21 cellular contexts compared by ENCODE assay signal in the genomic region with DNA sequence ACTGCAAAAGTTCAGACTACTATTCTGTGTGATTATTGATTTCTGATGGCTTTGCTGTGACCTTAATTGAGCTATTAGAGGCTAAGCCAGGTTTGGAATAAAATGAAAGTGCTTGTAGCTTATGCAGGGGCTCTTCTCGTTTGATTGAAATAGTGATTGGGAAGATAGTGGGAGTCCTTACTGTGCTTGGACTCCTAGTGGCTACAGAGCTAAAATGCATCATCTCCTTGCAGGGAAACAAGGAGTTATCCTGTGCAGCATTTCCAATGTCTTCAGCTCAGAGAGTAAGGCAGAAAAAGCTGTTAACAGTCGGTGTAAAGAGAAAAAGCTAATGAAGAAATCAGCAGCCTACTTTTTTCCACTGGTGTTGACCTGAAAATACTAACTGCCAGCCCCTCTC.
DNase-seq lines count a peak whose midpoint lies in the region; ATAC-seq and TF ChIP-seq lines count a peak whose summit lies in the region.
"Had no signal": no experiment of that assay in that cellular context is flagged by ENCODE, and none has a peak within 500 bp of the region (broad histone marks: within the 10 kb centered on the region; RNA-seq: fewer than 3 reads in every experiment).

No MANE protein-coding gene starts in this region.

- 35 to 36% methylated on average over 2 of the region's 2 CpGs for WGBS in aorta, 2 donors

- POLR2A ChIA-PET in HEK293T (lab: Yijun Ruan, JAX) = no interaction called here
- POLR2A ChIA-PET in WTC11 (lab: Charles Lee) = interaction anchor here (1.1 kb wide), 1 partner anchor 34 kb away, joined by 4 read pairs; no protein-coding TSS in a partner anchor
- POLR2A ChIA-PET in activated CD4-positive, alpha-beta T cell treated with anti-CD3 and anti-CD28 coated beads, Interleukin-2, amount 10 ng/mL, durations not matched to agents 7 days and 5 days (lab: Charles Lee) = no interaction called here

- intact Hi-C loops in aorta (cut with DNase I) = no loop called here

- H3K36me3 ChIP-seq in aorta (ENCODE audit: control insufficient read depth in 1 of 2, insufficient read depth in 2 of 2, low read length in 1 of 2) = no peaks in the 10 kb centered on the region
- H3K36me3 ChIP-seq: pancreas, transverse colon had no signal

- no peak overlapping the region for H3K4me3 ChIP-seq in aorta (ENCODE audit: low read length in 2 of 2)
- H3K4me3 ChIP-seq: mucosa of descending colon, pancreas, transverse colon had no signal

- peaks cover 13% of the 10 kb centered on the region for H3K4me1 Mint-ChIP-seq in WTC11
- no peaks in the 10 kb centered on the region for H3K4me1 Mint-ChIP-seq in activated CD4-positive, alpha-beta T cell treated with anti-CD3 and anti-CD28 coated beads, Interleukin-2, amount 10 ng/mL, durations not matched to agents 7 days and 5 days
- H3K4me1 Mint-ChIP-seq: stimulated activated memory B cell treated with anti-CD40 and anti-IgM and Interleukin-4, amounts not matched to agents 10 μg/mL and 1 μg/mL and 100 μg/mL, for 72 hours had no signal

- H3K9me3 Mint-ChIP-seq in WTC11 = no peaks in the 10 kb centered on the region
- H3K9me3 Mint-ChIP-seq in activated CD4-positive, alpha-beta T cell treated with anti-CD3 and anti-CD28 coated beads, Interleukin-2, amount 10 ng/mL, durations not matched to agents 7 days and 5 days = no peaks in the 10 kb centered on the region

- TF ChIP-seq CTCF in WTC11 (IDR thresholded peaks at IDR 0.05) = no peak

- H3K4me1 ChIP-seq in aorta (ENCODE audit: control insufficient read depth in 1 of 2, insufficient read depth in 2 of 2, low read length in 2 of 2) = no peaks in the 10 kb centered on the region
- H3K4me1 ChIP-seq: pancreas, transverse colon had no signal

- no peaks in the 10 kb centered on the region for H3K27me3 Mint-ChIP-seq in WTC11 (ENCODE audit: low read depth)
- H3K27me3 Mint-ChIP-seq in activated CD4-positive, alpha-beta T cell treated with anti-CD3 and anti-CD28 coated beads, Interleukin-2, amount 10 ng/mL, durations not matched to agents 7 days and 5 days = peaks cover 6% of the 10 kb centered on the region
- H3K27me3 Mint-ChIP-seq: stimulated activated memory B cell treated with anti-CD40 and anti-IgM and Interleukin-4, amounts not matched to agents 10 μg/mL and 1 μg/mL and 100 μg/mL, for 72 hours had no signal

- no peak overlapping the region for H3K4me3 Mint-ChIP-seq in WTC11
- H3K4me3 Mint-ChIP-seq in activated CD4-positive, alpha-beta T cell treated with anti-CD3 and anti-CD28 coated beads, Interleukin-2, amount 10 ng/mL, durations not matched to agents 7 days and 5 days = no peak overlapping the region
- H3K4me3 Mint-ChIP-seq: stimulated activated memory B cell treated with anti-CD40 and anti-IgM and Interleukin-4, amounts not matched to agents 10 μg/mL and 1 μg/mL and 100 μg/mL, for 72 hours had no signal

- no peaks in the 10 kb centered on the region for H3K36me3 Mint-ChIP-seq in WTC11
- no peaks in the 10 kb centered on the region for H3K36me3 Mint-ChIP-seq in activated CD4-positive, alpha-beta T cell treated with anti-CD3 and anti-CD28 coated beads, Interleukin-2, amount 10 ng/mL, durations not matched to agents 7 days and 5 days (ENCODE audit: low read depth)
- H3K36me3 Mint-ChIP-seq: stimulated activated memory B cell treated with anti-CD40 and anti-IgM and Interleukin-4, amounts not matched to agents 10 μg/mL and 1 μg/mL and 100 μg/mL, for 72 hours had no signal

- peak; percentile 5 for DNase-seq in COLO829 (ENCODE audit: low spot score)
- peak; percentile 22 for DNase-seq in HEK293T (ENCODE audit: extremely low spot score)
- no peak for DNase-seq in WTC11 (ENCODE audit: low spot score)
- DNase-seq in medulla oblongata (ENCODE audit: extremely low spot score) = peak; percentile 32
- no peak for DNase-seq in aorta
- DNase-seq in germinal center (ENCODE audit: low spot score) = no peak
- no peak for DNase-seq in NCI-H1048 (lab: John Stamatoyannopoulos, UW)
- DNase-seq in activated CD4-positive, alpha-beta T cell treated with anti-CD3 and anti-CD28 coated beads, Interleukin-2, amount 10 ng/mL, durations not matched to agents 7 days and 5 days = no peak
- DNase-seq: activated CD4-positive, alpha-beta T cell treated with anti-CD3 and anti-CD28 coated beads for 48 hours; activated naive CD4-positive, alpha-beta T cell treated with anti-CD3 and anti-CD28 coated beads, Interleukin-2, amount 50 U/mL, for 16 hours; activated T-cell treated with anti-CD3 and anti-CD28 coated beads for 4 hours; DMS79 treated with DMSO at 0.1 percent for 48 hours; hippocampal formation; left cardiac atrium; mucosa of descending colon; NCI-H1092 treated with DMSO at 0.1 percent for 48 hours; pancreas; T-helper 2 cell; transverse colon had no signal

- H3K27me3 ChIP-seq in aorta (ENCODE audit: control insufficient read depth in 1 of 2, insufficient read depth in 2 of 2, low read length in 1 of 2) = no peaks in the 10 kb centered on the region
- H3K27me3 ChIP-seq: pancreas, transverse colon had no signal

- no peak overlapping the region for H3K27ac ChIP-seq in aorta (ENCODE audit: low read depth in 1 of 2, low read length in 2 of 2)
- H3K27ac ChIP-seq: pancreas, transverse colon had no signal

- H3K27ac Mint-ChIP-seq in WTC11 = no peak overlapping the region
- no peak overlapping the region for H3K27ac Mint-ChIP-seq in activated CD4-positive, alpha-beta T cell treated with anti-CD3 and anti-CD28 coated beads, Interleukin-2, amount 10 ng/mL, durations not matched to agents 7 days and 5 days
- H3K27ac Mint-ChIP-seq: stimulated activated memory B cell treated with anti-CD40 and anti-IgM and Interleukin-4, amounts not matched to agents 10 μg/mL and 1 μg/mL and 100 μg/mL, for 72 hours had no signal

- ATAC-seq in WTC11 (peak; percentile 91), aorta (ENCODE audit: low FRiP score) (no peak)
- ATAC-seq: left cardiac atrium; mucosa of descending colon; pancreas; Right ventricle myocardium inferior; stimulated activated memory B cell treated with anti-CD40 and anti-IgM and Interleukin-4, amounts not matched to agents 10 μg/mL and 1 μg/mL and 100 μg/mL, for 72 hours had no signal

- H3K9me3 ChIP-seq in aorta (ENCODE audit: control insufficient read depth, low read length) = no peaks in the 10 kb centered on the region
- H3K9me3 ChIP-seq: mucosa of descending colon, pancreas, transverse colon had no signal

- CTCF ChIA-PET in HEK293T (lab: Yijun Ruan, JAX) (interaction anchor here (1.3 kb wide), 2 partner anchors 16 to 42 kb away, joined by 4 read pairs; no protein-coding TSS in a partner anchor), WTC11 (lab: Charles Lee) (interaction anchor here (0.7 to 1.7 kb wide), 10 partner anchors 11 to 240 kb away, joined by 3 to 12 read pairs (median 6); no protein-coding TSS in a partner anchor)
- CTCF ChIA-PET in activated CD4-positive, alpha-beta T cell treated with anti-CD3 and anti-CD28 coated beads, Interleukin-2, amount 10 ng/mL, durations not matched to agents 7 days and 5 days (lab: Charles Lee) = no interaction called here

TF ChIP-seq in HEK293T, 16 proteins besides CTCF, POLR2A, EP300 and RAD21 (continues in another document):
- TF ChIP-seq BHLHE40 (IDR thresholded peaks at IDR 0.05; ENCODE audit: borderline replicate concordance) (no peak), LEF1 (IDR thresholded peaks at IDR 0.05; ENCODE audit: borderline replicate concordance) (no peak), ARNT (IDR thresholded peaks at IDR 0.05) (no peak), ZNF384 (IDR thresholded peaks at IDR 0.05) (no peak), TARDBP (IDR thresholded peaks at IDR 0.05) (no peak), SUZ12 (IDR thresholded peaks at IDR 0.05) (no peak), ELF4 (IDR thresholded peaks at IDR 0.05) (no peak), L3MBTL2 (conservative IDR thresholded peaks at IDR 0.05) (no peak), HDGF (IDR thresholded peaks at IDR 0.05; ENCODE audit: borderline replicate concordance) (no peak), FOXK2 (IDR thresholded peaks at IDR 0.05) (no peak), FOXM1 (IDR thresholded peaks at IDR 0.05; ENCODE audit: borderline replicate concordance) (no peak), SP1 (IDR thresholded peaks at IDR 0.05) (no peak), CTBP1 (IDR thresholded peaks at IDR 0.05; ENCODE audit: borderline replicate concordance) (no peak), PKNOX1 (IDR thresholded peaks at IDR 0.05) (no peak)

TF ChIP-seq in WTC11, 78 proteins besides CTCF, POLR2A, EP300 and RAD21 (continues in another document):
- no peak for TF ChIP-seq MAX (CRISPR knock-in tag; IDR thresholded peaks at IDR 0.05)
- no peak for TF ChIP-seq ZNF396 (CRISPR knock-in tag; IDR thresholded peaks at IDR 0.05; ENCODE audit: borderline replicate concordance)
- no peak for TF ChIP-seq RORB (CRISPR knock-in tag; IDR thresholded peaks at IDR 0.05)
- no peak for TF ChIP-seq PREB (CRISPR knock-in tag; IDR thresholded peaks at IDR 0.05; ENCODE audit: borderline replicate concordance)
- TF ChIP-seq TCF7 (CRISPR knock-in tag; IDR thresholded peaks at IDR 0.05; ENCODE audit: low read depth) = no peak

Comparison
In these comparisons a context has a peak if more than half of its experiments do, and no peak if none do; other contexts are left out.
1. DNase-seq: peak in COLO829 (single experiment), HEK293T (single experiment) and medulla oblongata (single experiment); none in WTC11 (single experiment), aorta (0 of 2), germinal center (single experiment), NCI-H1048 (single experiment) and activated CD4-positive, alpha-beta T cell treated with anti-CD3 and anti-CD28 coated beads, Interleukin-2, amount 10 ng/mL, durations not matched to agents 7 days and 5 days (single experiment).